In genomic region chr3:43909149-43909548, GRCh38 we compare ENCODE assay signal across 25 cellular contexts.
"Had no signal": no experiment of that assay in that cellular context is flagged by ENCODE, and none has a peak within 500 bp of the region (broad histone marks: within the 10 kb centered on the region; RNA-seq: fewer than 3 reads in every experiment).

No MANE protein-coding gene starts in this region.

- H3K9me3 ChIP-seq: lower lobe of right lung, stomach, suprapubic skin, tibial nerve had no signal

- H3K36me3 Mint-ChIP-seq: activated naive CD8-positive, alpha-beta T cell treated with anti-CD3 and anti-CD28 coated beads, Interleukin-2, amount 10 ng/mL, durations not matched to agents 7 days and 5 days; naive thymus-derived CD8-positive, alpha-beta T cell; neural progenitor cell had no signal

- H3K9ac ChIP-seq: neural progenitor cell had no signal

- H3K9me3 Mint-ChIP-seq: activated naive CD4-positive, alpha-beta T cell treated with anti-CD3 and anti-CD28 coated beads for 36 hours; activated naive CD8-positive, alpha-beta T cell treated with anti-CD3 and anti-CD28 coated beads, Interleukin-2, amount 10 ng/mL, durations not matched to agents 7 days and 5 days; endodermal cell; naive thymus-derived CD8-positive, alpha-beta T cell; neural progenitor cell; T-helper 1 cell treated with Interleukin-12 subunit alpha and Interleukin-12 subunit beta and Interleukin-4 antibody, amounts not matched to agents 30 μg/mL and 1 μg/mL, for 36 hours had no signal

- H3K27me3 ChIP-seq: neural progenitor cell, stomach, suprapubic skin, tibial nerve had no signal

- H3K4me1 Mint-ChIP-seq: activated naive CD8-positive, alpha-beta T cell treated with anti-CD3 and anti-CD28 coated beads, Interleukin-2, amount 10 ng/mL, durations not matched to agents 7 days and 5 days; endodermal cell had no signal

- ATAC-seq: activated CD4-positive, alpha-beta T cell treated with anti-CD3 and anti-CD28 coated beads for 36 hours; left colon; naive thymus-derived CD8-positive, alpha-beta T cell had no signal

- H2AFZ ChIP-seq: neural progenitor cell had no signal

- H3K4me3 ChIP-seq: lower lobe of right lung, neural progenitor cell, stomach, suprapubic skin, tibial nerve had no signal

- H3K27ac Mint-ChIP-seq: activated B cell treated with CpG ODN at 0.5 μM for 24 hours; activated CD4-positive, alpha-beta T cell treated with anti-CD3 and anti-CD28 coated beads for 36 hours; activated naive CD4-positive, alpha-beta T cell treated with anti-CD3 and anti-CD28 coated beads for 36 hours; activated naive CD8-positive, alpha-beta T cell treated with anti-CD3 and anti-CD28 coated beads, Interleukin-2, amount 10 ng/mL, durations not matched to agents 7 days and 5 days; endodermal cell; naive thymus-derived CD8-positive, alpha-beta T cell; neural progenitor cell; T-helper 1 cell treated with Interleukin-12 subunit alpha and Interleukin-12 subunit beta and Interleukin-4 antibody, amounts not matched to agents 30 μg/mL and 1 μg/mL, for 36 hours had no signal

- H3K4me3 Mint-ChIP-seq: activated B cell treated with CpG ODN at 0.5 μM for 24 hours; activated CD4-positive, alpha-beta T cell treated with anti-CD3 and anti-CD28 coated beads for 36 hours; activated naive CD4-positive, alpha-beta T cell treated with anti-CD3 and anti-CD28 coated beads for 36 hours; activated naive CD8-positive, alpha-beta T cell treated with anti-CD3 and anti-CD28 coated beads, Interleukin-2, amount 10 ng/mL, durations not matched to agents 7 days and 5 days; endodermal cell; naive thymus-derived CD8-positive, alpha-beta T cell; neural progenitor cell; T-helper 1 cell treated with Interleukin-12 subunit alpha and Interleukin-12 subunit beta and Interleukin-4 antibody, amounts not matched to agents 30 μg/mL and 1 μg/mL, for 36 hours had no signal

- H3K4me1 ChIP-seq: lower lobe of right lung, neural progenitor cell, stomach, suprapubic skin had no signal

- H3K4me2 ChIP-seq: neural progenitor cell had no signal

- DNase-seq: activated B cell treated with CpG ODN at 0.5 μM for 24 hours; activated CD4-positive, alpha-beta T cell treated with anti-CD3 and anti-CD28 coated beads for 36 hours; activated CD4-positive, alpha-beta T cell treated with anti-CD3 and anti-CD28 coated beads, Interleukin-2, amount 50 U/mL, for 48 hours; activated CD8-positive, alpha-beta memory T cell treated with anti-CD3 and anti-CD28 coated beads, Interleukin-2, amount 50 U/mL, for 48 hours; activated effector memory CD4-positive, alpha-beta T cell treated with Interleukin-2 at 50 U/mL for 16 hours; activated naive CD4-positive, alpha-beta T cell treated with anti-CD3 and anti-CD28 coated beads for 36 hours; activated naive CD8-positive, alpha-beta T cell treated with anti-CD3 and anti-CD28 coated beads, Interleukin-2, amount 10 ng/mL, durations not matched to agents 7 days and 5 days; activated T-cell treated with anti-CD3 and anti-CD28 coated beads, Interleukin-2, amount 50 U/mL, for 48 hours; amygdala; cortex of kidney; endodermal cell; head of caudate nucleus; islet precursor cell; left colon; lower lobe of right lung; naive thymus-derived CD8-positive, alpha-beta T cell; retina; stimulated activated CD4-positive, alpha-beta T cell treated with anti-CD3 and anti-CD28 coated beads, Interleukin-12 subunit alpha, Interleukin-12 subunit beta, amount 100 ng/mL, for 4 hours; stimulated activated CD4-positive, alpha-beta T cell treated with anti-CD3 and anti-CD28 coated beads, Interleukin-4, amount 100 ng/mL, for 4 hours; stomach; T1000 had no signal

- H3K27ac ChIP-seq: lower lobe of right lung, neural progenitor cell, stomach, suprapubic skin, tibial nerve had no signal

- H3K36me3 ChIP-seq: lower lobe of right lung, neural progenitor cell, stomach, suprapubic skin, tibial nerve had no signal
